1 cellular context compared by ENCODE assay signal in the genomic region with DNA sequence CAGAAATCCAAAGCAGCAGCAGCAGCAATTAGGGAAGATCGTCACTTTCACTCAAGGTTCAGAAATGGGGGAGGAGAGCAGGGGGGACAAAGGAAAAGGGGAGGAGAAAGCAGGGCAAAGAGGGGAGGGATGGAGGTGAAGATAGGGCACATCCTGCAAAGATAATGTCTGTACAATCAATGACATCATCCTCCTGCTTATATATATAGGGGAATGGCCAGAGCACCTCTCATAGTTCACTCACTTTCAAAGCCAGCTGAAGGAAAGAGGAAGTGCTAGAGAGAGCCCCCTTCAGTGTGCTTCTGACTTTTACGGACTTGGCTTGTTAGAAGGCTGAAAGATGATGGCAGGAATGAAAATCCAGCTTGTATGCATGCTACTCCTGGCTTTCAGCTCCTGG.
TF ChIP-seq lines count a peak whose summit lies in the region.

A gene with protein sequence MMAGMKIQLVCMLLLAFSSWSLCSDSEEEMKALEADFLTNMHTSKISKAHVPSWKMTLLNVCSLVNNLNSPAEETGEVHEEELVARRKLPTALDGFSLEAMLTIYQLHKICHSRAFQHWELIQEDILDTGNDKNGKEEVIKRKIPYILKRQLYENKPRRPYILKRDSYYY (plus strand): TSS at position 232 of the 400 bp plus-strand sequence. CDS start 109 bp downstream, at position 341.

TF ChIP-seq in HCT116, 20 proteins besides CTCF, POLR2A, EP300 and RAD21 (continued from another document):
- TF ChIP-seq, protein P1, sequence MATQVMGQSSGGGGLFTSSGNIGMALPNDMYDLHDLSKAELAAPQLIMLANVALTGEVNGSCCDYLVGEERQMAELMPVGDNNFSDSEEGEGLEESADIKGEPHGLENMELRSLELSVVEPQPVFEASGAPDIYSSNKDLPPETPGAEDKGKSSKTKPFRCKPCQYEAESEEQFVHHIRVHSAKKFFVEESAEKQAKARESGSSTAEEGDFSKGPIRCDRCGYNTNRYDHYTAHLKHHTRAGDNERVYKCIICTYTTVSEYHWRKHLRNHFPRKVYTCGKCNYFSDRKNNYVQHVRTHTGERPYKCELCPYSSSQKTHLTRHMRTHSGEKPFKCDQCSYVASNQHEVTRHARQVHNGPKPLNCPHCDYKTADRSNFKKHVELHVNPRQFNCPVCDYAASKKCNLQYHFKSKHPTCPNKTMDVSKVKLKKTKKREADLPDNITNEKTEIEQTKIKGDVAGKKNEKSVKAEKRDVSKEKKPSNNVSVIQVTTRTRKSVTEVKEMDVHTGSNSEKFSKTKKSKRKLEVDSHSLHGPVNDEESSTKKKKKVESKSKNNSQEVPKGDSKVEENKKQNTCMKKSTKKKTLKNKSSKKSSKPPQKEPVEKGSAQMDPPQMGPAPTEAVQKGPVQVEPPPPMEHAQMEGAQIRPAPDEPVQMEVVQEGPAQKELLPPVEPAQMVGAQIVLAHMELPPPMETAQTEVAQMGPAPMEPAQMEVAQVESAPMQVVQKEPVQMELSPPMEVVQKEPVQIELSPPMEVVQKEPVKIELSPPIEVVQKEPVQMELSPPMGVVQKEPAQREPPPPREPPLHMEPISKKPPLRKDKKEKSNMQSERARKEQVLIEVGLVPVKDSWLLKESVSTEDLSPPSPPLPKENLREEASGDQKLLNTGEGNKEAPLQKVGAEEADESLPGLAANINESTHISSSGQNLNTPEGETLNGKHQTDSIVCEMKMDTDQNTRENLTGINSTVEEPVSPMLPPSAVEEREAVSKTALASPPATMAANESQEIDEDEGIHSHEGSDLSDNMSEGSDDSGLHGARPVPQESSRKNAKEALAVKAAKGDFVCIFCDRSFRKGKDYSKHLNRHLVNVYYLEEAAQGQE (IDR thresholded peaks at IDR 0.05; ENCODE audit: low read depth), result no peak
- TF ChIP-seq ELF1 (IDR thresholded peaks at IDR 0.05; ENCODE audit: borderline replicate concordance, low read depth) (no peak), EZH2phosphoT487 (IDR thresholded peaks at IDR 0.05; ENCODE audit: borderline replicate concordance) (no peak), EZH2 (IDR thresholded peaks at IDR 0.05) (no peak), FOSL1 (IDR thresholded peaks at IDR 0.05; ENCODE audit: low read depth) (no peak), SRF (IDR thresholded peaks at IDR 0.05; ENCODE audit: low read depth) (no peak), ZFX (IDR thresholded peaks at IDR 0.05) (no peak), ZNF274 (IDR thresholded peaks at IDR 0.05; ENCODE audit: low read depth, low read length) (no peak)
- TF ChIP-seq, protein P2, sequence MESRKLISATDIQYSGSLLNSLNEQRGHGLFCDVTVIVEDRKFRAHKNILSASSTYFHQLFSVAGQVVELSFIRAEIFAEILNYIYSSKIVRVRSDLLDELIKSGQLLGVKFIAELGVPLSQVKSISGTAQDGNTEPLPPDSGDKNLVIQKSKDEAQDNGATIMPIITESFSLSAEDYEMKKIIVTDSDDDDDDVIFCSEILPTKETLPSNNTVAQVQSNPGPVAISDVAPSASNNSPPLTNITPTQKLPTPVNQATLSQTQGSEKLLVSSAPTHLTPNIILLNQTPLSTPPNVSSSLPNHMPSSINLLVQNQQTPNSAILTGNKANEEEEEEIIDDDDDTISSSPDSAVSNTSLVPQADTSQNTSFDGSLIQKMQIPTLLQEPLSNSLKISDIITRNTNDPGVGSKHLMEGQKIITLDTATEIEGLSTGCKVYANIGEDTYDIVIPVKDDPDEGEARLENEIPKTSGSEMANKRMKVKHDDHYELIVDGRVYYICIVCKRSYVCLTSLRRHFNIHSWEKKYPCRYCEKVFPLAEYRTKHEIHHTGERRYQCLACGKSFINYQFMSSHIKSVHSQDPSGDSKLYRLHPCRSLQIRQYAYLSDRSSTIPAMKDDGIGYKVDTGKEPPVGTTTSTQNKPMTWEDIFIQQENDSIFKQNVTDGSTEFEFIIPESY (IDR thresholded peaks at IDR 0.05; ENCODE audit: extremely low read depth, insufficient replicate concordance, low read length), result no peak
